In genomic region chr10:47472647-47473046, GRCh38 we compare ENCODE assay signal across 20 cellular contexts. TPM values are rescaled to one million over a fixed set of nuclear protein-coding genes. Genes with fewer than 3 reads are reported as not detected.
DNase-seq lines count a peak whose midpoint lies in the region; ATAC-seq, FAIRE-seq and TF ChIP-seq lines count a peak whose summit lies in the region.
"Not testable (repeated sequence)": the region's sequence is repeated elsewhere in the genome, so short reads cannot be mapped to it uniquely, and the experiment has no call there.
"Had no signal": no experiment of that assay in that cellular context is flagged by ENCODE, and none has a peak within 500 bp of the region (broad histone marks: within the 10 kb centered on the region; RNA-seq: fewer than 3 reads in every experiment).

No MANE protein-coding gene starts in this region.

- ATAC-seq in A549 (peak; percentile 28 to 46), GM18907 (IDR thresholded peaks at IDR 0.05; ENCODE audit: unreplicated experiment) (peak; percentile 68), GM21529 (IDR thresholded peaks at IDR 0.05; ENCODE audit: unreplicated experiment) (peak; percentile 75), HG02870 (IDR thresholded peaks at IDR 0.05; ENCODE audit: unreplicated experiment) (peak; percentile 87), HG03378 (IDR thresholded peaks at IDR 0.05; ENCODE audit: unreplicated experiment) (peak; percentile 44), RWPE2 (ENCODE audit: low read depth) (peak; percentile 81), GM12878 (peak; percentile 63), omental fat pad (ENCODE audit: low FRiP score) (peak; percentile 81)

- WGBS in A549 (ENCODE audit: missing lambda C conversion rate), result no CpG with 5 or more reads among the region's 3 CpGs
- WGBS in GM12878 (ENCODE audit: insufficient coverage, insufficient replicate concordance, low lambda C conversion rate, missing lambda C conversion rate), result no CpG with 5 or more reads among the region's 3 CpGs

- not testable (repeated sequence) for TF ChIP-seq POLR2A in A549 (IDR thresholded peaks at IDR 0.05; ENCODE audit: low read length); GM12878 (IDR thresholded peaks at IDR 0.05; ENCODE audit: low read depth, low read length)

- RAD21 ChIA-PET in GM12878 (lab: Charles Lee; ENCODE audit: unreplicated experiment), result not testable (repeated sequence)

- not testable (repeated sequence) for H4K20me1 ChIP-seq in GM12878 (ENCODE audit: control insufficient read depth, insufficient read depth)

- H3K79me2 ChIP-seq in GM12878 (ENCODE audit: control insufficient read depth, insufficient read depth, low read length), result not testable (repeated sequence)

- not testable (repeated sequence) for TF ChIP-seq RAD21 in A549 (conservative IDR thresholded peaks at IDR 0.05 in 1 of 2, IDR thresholded peaks at IDR 0.05 in 1 of 2); GM12878 (IDR thresholded peaks at IDR 0.05; ENCODE audit: insufficient read depth, low read depth, low read length)

- SMC1A ChIA-PET in GM12878 (lab: Charles Lee; ENCODE audit: uncharacterized antibody, unreplicated experiment), result not testable (repeated sequence)

- not testable (repeated sequence) for H3K4me3 ChIP-seq in A549; RWPE2 (ENCODE audit: severe bottlenecking); GM12878

- H3K4me1 ChIP-seq in A549; RWPE2 (ENCODE audit: insufficient read depth, poor library complexity, severe bottlenecking); GM12878 (ENCODE audit: control insufficient read depth, insufficient read depth, low read length): not testable (repeated sequence)

- CTCF ChIA-PET in A549 (lab: Yijun Ruan, JAX); GM12878 (lab: Yijun Ruan, JAX): not testable (repeated sequence)

- POLR2A ChIA-PET in A549 (lab: Yijun Ruan, JAX); GM12878 (lab: Charles Lee): not testable (repeated sequence)

- not testable (repeated sequence) for H3K9ac ChIP-seq in GM12878 (ENCODE audit: control insufficient read depth, insufficient read depth, low read length)

- H3K4me2 ChIP-seq in A549; GM12878 (ENCODE audit: control insufficient read depth, insufficient read depth): not testable (repeated sequence)

- intact Hi-C loops in GM12878 (cut with micrococcal nuclease; ENCODE audit: unreplicated experiment), result not testable (repeated sequence)

- not testable (repeated sequence) for FAIRE-seq in A549 (lab: Jason Lieb, UNC); GM12878 (lab: Jason Lieb, UNC)

- TF ChIP-seq EP300 in A549 (IDR thresholded peaks at IDR 0.05); GM12878 (IDR thresholded peaks at IDR 0.05; ENCODE audit: borderline replicate concordance in 1 of 2, control insufficient read depth in 1 of 2, low read depth in 2 of 2, low read length in 2 of 2): not testable (repeated sequence)

- not testable (repeated sequence) for H3K9me3 ChIP-seq in A549; RWPE2 (ENCODE audit: severe bottlenecking); GM12878 (replicated peaks; ENCODE audit: control insufficient read depth, insufficient read depth, low read length)

- H3K36me3 ChIP-seq in RWPE2 (ENCODE audit: low read depth); GM12878 (ENCODE audit: control insufficient read depth in 2 of 2, insufficient read depth in 2 of 2, low read length in 1 of 2): not testable (repeated sequence)

- not testable (repeated sequence) for H3K27me3 ChIP-seq in RWPE2 (ENCODE audit: insufficient read depth, poor library complexity, severe bottlenecking); GM12878 (replicated peaks in 1 of 2; ENCODE audit: control insufficient read depth in 2 of 2, insufficient read depth in 2 of 2, low read length in 1 of 2)

- H3K27ac ChIP-seq in A549; RWPE2 (ENCODE audit: poor library complexity, severe bottlenecking); GM12878 (ENCODE audit: control insufficient read depth, insufficient read depth): not testable (repeated sequence)

- BruUV-seq in GM12878 (replicated peaks; lab: Mats Ljungman, UMichigan), result not testable (repeated sequence)

- not testable (repeated sequence) for TF ChIP-seq CTCF in A549 (IDR thresholded peaks at IDR 0.05); RWPE2 (IDR thresholded peaks at IDR 0.05; ENCODE audit: poor library complexity, severe bottlenecking); GM12878 (IDR thresholded peaks at IDR 0.05 in 2 of 3, conservative IDR thresholded peaks at IDR 0.05 in 1 of 3; ENCODE audit: control insufficient read depth in 2 of 3, extremely low read depth in 1 of 3, insufficient read depth in 1 of 3, low read depth in 3 of 3, low read length in 3 of 3); omental fat pad (IDR thresholded peaks at IDR 0.05)

- not testable (repeated sequence) for DNase-seq in A549 (ENCODE audit: low read depth in 1 of 2, low spot score in 1 of 2); RWPE2 (ENCODE audit: low spot score); GM12878 (ENCODE audit: low read depth, low spot score); omental fat pad (ENCODE audit: low spot score)

- in situ Hi-C loops in GM12878 (cut with MboI), result not testable (repeated sequence)

- not testable (repeated sequence) for H2AFZ ChIP-seq in GM12878 (ENCODE audit: control insufficient read depth, low read depth, low read length)

RNA-seq across cellular contexts. Expression of gene ANXA8, which starts 11.3 kb away (rescaled TPM):
- 7.5 and 8.1 TPM in 2 replicates for polyA plus RNA-seq in A549 (2011; rRNA removed)
- polyA plus RNA-seq in A549 (2012; cell fraction: cytosol; rRNA removed), result 6.5 and 9.0 TPM in 2 replicates
- polyA plus RNA-seq in A549 (2012; cell fraction: nucleus; rRNA removed), result 17.5 and 22.6 TPM in 2 replicates
- 35.3 to 42.3 TPM (median 38.8 TPM) in 3 replicates for polyA plus RNA-seq in A549 (2017; fragmentation: RNase III; extraction: RNeasy Plus Mini Kit Qiagen cat#74134 plus additional on column Dnase treatment)
- 9.6 and 10.5 TPM in 2 replicates for polyA minus RNA-seq in A549 (2011; rRNA and poly(A)+ RNA removed)
- total RNA-seq in GM12878 (2013; cell fraction: nucleolus; rRNA removed), result not detected in 2 replicates
- 0.16 and 0.45 TPM in 2 replicates for total RNA-seq in GM12878 (2014; rRNA removed)
- total RNA-seq in GM12878 (2014; rRNA removed; fragmentation: Illumina TruSeq; extraction: Trizol), result 0.13 TPM in 1 of 2 replicates, not detected in the other
- total RNA-seq in GM12878 (2021), result 0.19 TPM in 1 of 2 replicates, not detected in the other
- not detected for polyA plus RNA-seq in GM12878 (2011; ENCODE audit: low read depth)
- polyA plus RNA-seq in GM12878 (2011; rRNA removed), result not detected in 2 replicates
- polyA plus RNA-seq in GM12878 (2011; cell fraction: cytosol; rRNA removed), result not detected in 2 replicates
- polyA plus RNA-seq in GM12878 (2011; cell fraction: nucleus; rRNA removed), result not detected in 2 replicates
- polyA plus RNA-seq in GM12878 (2012), result 0.13 TPM in 1 of 2 replicates, not detected in the other
- 0.19 TPM in 1 of 2 replicates, not detected in the other for polyA plus RNA-seq in GM12878 (2014; fragmentation: Illumina TruSeq; extraction: Trizol)
- polyA plus RNA-seq in GM12878 (2014; fragmentation: Nextera tagmentation; extraction: Ambion mirVana), result under 1 TPM in 1 of 2 experiments, not detected in 1; 0.53 TPM
- polyA plus RNA-seq in GM12878 (2014; rRNA removed), result 0.41 and 0.43 TPM in 2 replicates
- under 1 TPM; 0.10 to 0.47 TPM for polyA plus RNA-seq in GM12878 (2016; fragmentation: Nextera tagmentation; extraction: Ambion mirVana)
- polyA minus RNA-seq in GM12878 (2011; rRNA and poly(A)+ RNA removed), result 0.22 TPM in 1 of 2 replicates, not detected in the other
- polyA minus RNA-seq in GM12878 (2011; cell fraction: cytosol; rRNA and poly(A)+ RNA removed), result 0.94 TPM in 1 of 2 replicates, not detected in the other
- polyA minus RNA-seq in GM12878 (2011; cell fraction: nucleus; rRNA and poly(A)+ RNA removed), result 0.38 TPM in 1 of 2 replicates, not detected in the other
- 100 to 1,000 TPM in 2 of 4 donors, 10 to 100 TPM in 1, 1 to 10 TPM in 1; 1.3 to 183 (median 117) TPM for total RNA-seq in omental fat pad
- total RNA-seq: activated T-helper 1 cell treated with anti-CD3 and anti-CD28 coated beads, Interleukin-12 subunit alpha, Interleukin-12 subunit beta, Interleukin-2, Interleukin-4 antibody, amounts not matched to agents 30 ng/mL and 10 ng/mL and 1 ng/mL, durations not matched to agents 14 hours and 24 hours and 36 hours; fibroblast of lung; left colon; myocyte; Peyer's patch had no signal

RNA-seq across cellular contexts. Expression of gene FAM25G, which starts 18.9 kb away (rescaled TPM):
- polyA plus RNA-seq in A549 (2011; rRNA removed) (not detected in 2 replicates), A549 (2017; fragmentation: RNase III; extraction: RNeasy Plus Mini Kit Qiagen cat#74134 plus additional on column Dnase treatment) (1.1 TPM in 1 of 3 replicates, not detected in the others), GM12878 (2011; rRNA removed) (not detected in 2 replicates), GM12878 (2014; fragmentation: Illumina TruSeq; extraction: Trizol) (not detected in 2 replicates), GM12878 (2014; fragmentation: Nextera tagmentation; extraction: Ambion mirVana) (not detected), GM12878 (2014; rRNA removed) (not detected in 2 replicates), GM12878 (2016; fragmentation: Nextera tagmentation; extraction: Ambion mirVana) (not detected)
- polyA plus RNA-seq in A549 (2012; cell fraction: cytosol; rRNA removed), result 0.44 TPM in 1 of 2 replicates, not detected in the other
- not detected in 2 replicates for polyA plus RNA-seq in A549 (2012; cell fraction: nucleus; rRNA removed)
- not detected in 2 replicates for polyA minus RNA-seq in A549 (2011; rRNA and poly(A)+ RNA removed)
- total RNA-seq in GM12878 (2013; cell fraction: nucleolus; rRNA removed), result not detected in 2 replicates
- total RNA-seq in GM12878 (2014; rRNA removed) (not detected in 2 replicates), GM12878 (2014; rRNA removed; fragmentation: Illumina TruSeq; extraction: Trizol) (not detected in 2 replicates), GM12878 (2021) (not detected in 2 replicates), omental fat pad (not detected)
- not detected for polyA plus RNA-seq in GM12878 (2011; ENCODE audit: low read depth)
- not detected in 2 replicates for polyA plus RNA-seq in GM12878 (2011; cell fraction: cytosol; rRNA removed)
- not detected in 2 replicates for polyA plus RNA-seq in GM12878 (2011; cell fraction: nucleus; rRNA removed)
- polyA plus RNA-seq in GM12878 (2012), result not detected in 2 replicates
- not detected in 2 replicates for polyA minus RNA-seq in GM12878 (2011; rRNA and poly(A)+ RNA removed)
- polyA minus RNA-seq in GM12878 (2011; cell fraction: cytosol; rRNA and poly(A)+ RNA removed), result not detected in 2 replicates
- not detected in 2 replicates for polyA minus RNA-seq in GM12878 (2011; cell fraction: nucleus; rRNA and poly(A)+ RNA removed)
- total RNA-seq: activated T-helper 1 cell treated with anti-CD3 and anti-CD28 coated beads, Interleukin-12 subunit alpha, Interleukin-12 subunit beta, Interleukin-2, Interleukin-4 antibody, amounts not matched to agents 30 ng/mL and 10 ng/mL and 1 ng/mL, durations not matched to agents 14 hours and 24 hours and 36 hours; Calu3; chondrocyte; fibroblast of lung; H9; myocyte; Peyer's patch; prostate gland; sciatic nerve; urinary bladder had no signal
- polyA plus RNA-seq: CD14-positive monocyte, fibroblast of lung, urinary bladder had no signal

RNA-seq across cellular contexts. Expression of gene AGAP9, which starts 50.8 kb away (rescaled TPM):
- polyA plus RNA-seq in A549 (2011; rRNA removed) (12.7 and 14.3 TPM in 2 replicates), A549 (2017; fragmentation: RNase III; extraction: RNeasy Plus Mini Kit Qiagen cat#74134 plus additional on column Dnase treatment) (5.1 to 5.8 TPM (median 5.8 TPM) in 3 replicates), GM12878 (2011; rRNA removed) (6.7 and 7.3 TPM in 2 replicates), GM12878 (2014; fragmentation: Illumina TruSeq; extraction: Trizol) (5.9 and 6.9 TPM in 2 replicates), GM12878 (2014; fragmentation: Nextera tagmentation; extraction: Ambion mirVana) (under 1 TPM; 0.32 to 0.47 TPM), GM12878 (2014; rRNA removed) (7.7 and 8.8 TPM in 2 replicates), GM12878 (2016; fragmentation: Nextera tagmentation; extraction: Ambion mirVana) (1 to 10 TPM; 1.4 to 1.8 TPM)
- polyA plus RNA-seq in A549 (2012; cell fraction: cytosol; rRNA removed), result 8.7 and 8.9 TPM in 2 replicates
- polyA plus RNA-seq in A549 (2012; cell fraction: nucleus; rRNA removed), result 80.7 and 86.2 TPM in 2 replicates
- polyA minus RNA-seq in A549 (2011; rRNA and poly(A)+ RNA removed), result 6.0 and 7.2 TPM in 2 replicates
- 35.8 and 37.9 TPM in 2 replicates for total RNA-seq in GM12878 (2013; cell fraction: nucleolus; rRNA removed)
- total RNA-seq in GM12878 (2014; rRNA removed) (3.6 and 3.7 TPM in 2 replicates), GM12878 (2014; rRNA removed; fragmentation: Illumina TruSeq; extraction: Trizol) (3.5 and 3.9 TPM in 2 replicates), GM12878 (2021) (4.0 and 4.4 TPM in 2 replicates), omental fat pad (10 to 100 TPM in 2 of 4 donors, 1 to 10 TPM in 2; 1.3 to 13.1 (median 10.4) TPM)
- 3.7 TPM for polyA plus RNA-seq in GM12878 (2011; ENCODE audit: low read depth)
- 3.9 and 5.8 TPM in 2 replicates for polyA plus RNA-seq in GM12878 (2011; cell fraction: cytosol; rRNA removed)
- 34.1 and 37.1 TPM in 2 replicates for polyA plus RNA-seq in GM12878 (2011; cell fraction: nucleus; rRNA removed)
- 4.7 and 5.5 TPM in 2 replicates for polyA plus RNA-seq in GM12878 (2012)
- polyA minus RNA-seq in GM12878 (2011; rRNA and poly(A)+ RNA removed), result 4.7 and 8.6 TPM in 2 replicates
- 0.80 and 0.83 TPM in 2 replicates for polyA minus RNA-seq in GM12878 (2011; cell fraction: cytosol; rRNA and poly(A)+ RNA removed)
- 5.0 and 9.4 TPM in 2 replicates for polyA minus RNA-seq in GM12878 (2011; cell fraction: nucleus; rRNA and poly(A)+ RNA removed)

Comparison
In these comparisons a context has a peak if more than half of its experiments do, and no peak if none do; other contexts are left out.
1. ATAC-seq: peak in every context shown above with its lines; median percentile 87 in HG02870; 81 in RWPE2; 81 in omental fat pad; 75 in GM21529; 68 in GM18907; 63 in GM12878; 44 in HG03378; 37 in A549.